In genomic region chr7:131555565-131556054, GRCh38 we compare ENCODE assay signal across 8 cellular contexts. TPM values are rescaled to one million over a fixed set of nuclear protein-coding genes. Genes with fewer than 3 reads are reported as not detected.
DNase-seq lines count a peak whose midpoint lies in the region; ATAC-seq and TF ChIP-seq lines count a peak whose summit lies in the region.

No MANE protein-coding gene starts in this region.

- peaks cover 6% of the 10 kb centered on the region for H3K4me1 ChIP-seq in hepatocyte (ENCODE audit: insufficient read depth)

- peak overlapping the region; percentile 61 for H3K4me3 ChIP-seq in hepatocyte

- H4K20me1 ChIP-seq in hepatocyte (ENCODE audit: insufficient read depth, poor library complexity, severe bottlenecking): no peaks in the 10 kb centered on the region

- H3K79me2 ChIP-seq in hepatocyte: peaks cover 17% of the 10 kb centered on the region

- H2AFZ ChIP-seq in hepatocyte: no peak overlapping the region

- H3K9me3 ChIP-seq in hepatocyte (ENCODE audit: low read depth): no peaks in the 10 kb centered on the region

- peak overlapping the region; percentile 56 for H3K4me3 Mint-ChIP-seq in activated CD8-positive, alpha-beta T cell treated with anti-CD3 and anti-CD28 coated beads for 36 hours
- H3K4me3 Mint-ChIP-seq in stimulated activated memory B cell treated with anti-CD40 and anti-IgM and Interleukin-4, amounts not matched to agents 10 μg/mL and 1 μg/mL and 100 μg/mL, for 72 hours: peak overlapping the region; percentile 85

- CTCF ChIA-PET in activated CD8-positive, alpha-beta T cell treated with anti-CD3 and anti-CD28 coated beads for 36 hours (lab: Charles Lee): interaction anchor here (2.8 kb wide), 1 partner anchor 11 kb away, joined by 14 read pairs; no protein-coding TSS in a partner anchor

- TF ChIP-seq CTCF in activated CD8-positive, alpha-beta T cell treated with anti-CD3 and anti-CD28 coated beads for 36 hours (IDR thresholded peaks at IDR 0.05): no peak
- TF ChIP-seq CTCF in hepatocyte (IDR thresholded peaks at IDR 0.05; ENCODE audit: poor library complexity): no peak

- H3K36me3 ChIP-seq in hepatocyte (replicated peaks; ENCODE audit: insufficient read depth, low read depth): no peaks in the 10 kb centered on the region

- H3K4me1 Mint-ChIP-seq in activated CD8-positive, alpha-beta T cell treated with anti-CD3 and anti-CD28 coated beads for 36 hours (ENCODE audit: low read depth): peaks cover 10% of the 10 kb centered on the region
- H3K4me1 Mint-ChIP-seq in stimulated activated memory B cell treated with anti-CD40 and anti-IgM and Interleukin-4, amounts not matched to agents 10 μg/mL and 1 μg/mL and 100 μg/mL, for 72 hours: peaks cover 29% of the 10 kb centered on the region

- H3K27ac Mint-ChIP-seq in activated CD8-positive, alpha-beta T cell treated with anti-CD3 and anti-CD28 coated beads for 36 hours: no peak overlapping the region
- H3K27ac Mint-ChIP-seq in stimulated activated memory B cell treated with anti-CD40 and anti-IgM and Interleukin-4, amounts not matched to agents 10 μg/mL and 1 μg/mL and 100 μg/mL, for 72 hours: peak overlapping the region; percentile 61

- peak; percentile 6 to 11 for DNase-seq in activated CD4-positive, alpha-beta T cell treated with anti-CD3 and anti-CD28 coated beads for 4 hours
- DNase-seq in activated CD4-positive, alpha-beta T cell treated with anti-CD3 and anti-CD28 coated beads, Interleukin-2, amount 50 U/mL, for 1 hour: no peak
- peak; percentile 35 for DNase-seq in activated CD8-positive, alpha-beta T cell treated with anti-CD3 and anti-CD28 coated beads for 36 hours
- DNase-seq in hepatocyte (ENCODE audit: low spot score): no peak

- no peaks in the 10 kb centered on the region for H3K9me3 Mint-ChIP-seq in activated CD8-positive, alpha-beta T cell treated with anti-CD3 and anti-CD28 coated beads for 36 hours
- no peaks in the 10 kb centered on the region for H3K9me3 Mint-ChIP-seq in stimulated activated memory B cell treated with anti-CD40 and anti-IgM and Interleukin-4, amounts not matched to agents 10 μg/mL and 1 μg/mL and 100 μg/mL, for 72 hours

- peaks cover 43% of the 10 kb centered on the region for H3K27me3 Mint-ChIP-seq in activated CD8-positive, alpha-beta T cell treated with anti-CD3 and anti-CD28 coated beads for 36 hours
- H3K27me3 Mint-ChIP-seq in stimulated activated memory B cell treated with anti-CD40 and anti-IgM and Interleukin-4, amounts not matched to agents 10 μg/mL and 1 μg/mL and 100 μg/mL, for 72 hours: peaks cover 27% of the 10 kb centered on the region

- ATAC-seq in activated CD8-positive, alpha-beta T cell treated with anti-CD3 and anti-CD28 coated beads for 36 hours: no peak
- ATAC-seq in stimulated activated memory B cell treated with anti-CD40 and anti-IgM and Interleukin-4, amounts not matched to agents 10 μg/mL and 1 μg/mL and 100 μg/mL, for 72 hours: no peak
- no peak for ATAC-seq in HG03460 (IDR thresholded peaks at IDR 0.05; ENCODE audit: unreplicated experiment)
- no peak for ATAC-seq in GM19395 (IDR thresholded peaks at IDR 0.05; ENCODE audit: unreplicated experiment)
- no peak for ATAC-seq in GM18909 (IDR thresholded peaks at IDR 0.05; ENCODE audit: poor library complexity, unreplicated experiment)

- WGBS in hepatocyte (ENCODE audit: low lambda C conversion rate, missing lambda C conversion rate): 2% methylated on average over 29 of the region's 29 CpGs

- POLR2A ChIA-PET in activated CD8-positive, alpha-beta T cell treated with anti-CD3 and anti-CD28 coated beads for 36 hours (lab: Charles Lee): no interaction called here

- no peaks in the 10 kb centered on the region for H3K9me2 ChIP-seq in hepatocyte (replicated peaks; ENCODE audit: insufficient read depth)

- intact Hi-C loops in activated CD8-positive, alpha-beta T cell treated with anti-CD3 and anti-CD28 coated beads for 36 hours (cut with micrococcal nuclease): no loop called here

- peak overlapping the region; percentile 34 for H3K27ac ChIP-seq in hepatocyte

- peaks cover 17% of the 10 kb centered on the region for H3K27me3 ChIP-seq in hepatocyte

- H3K36me3 Mint-ChIP-seq in activated CD8-positive, alpha-beta T cell treated with anti-CD3 and anti-CD28 coated beads for 36 hours (ENCODE audit: low read depth): no peaks in the 10 kb centered on the region
- H3K36me3 Mint-ChIP-seq in stimulated activated memory B cell treated with anti-CD40 and anti-IgM and Interleukin-4, amounts not matched to agents 10 μg/mL and 1 μg/mL and 100 μg/mL, for 72 hours: no peaks in the 10 kb centered on the region

- peak overlapping the region; percentile 100 for H3K4me2 ChIP-seq in hepatocyte

RNA-seq across cellular contexts. Expression of gene PODXL, which starts 0.8 kb away (rescaled TPM):
- under 1 TPM; 0.45 to 0.51 TPM for total RNA-seq in activated CD8-positive, alpha-beta T cell treated with anti-CD3 and anti-CD28 coated beads for 36 hours
- total RNA-seq in hepatocyte: 52.8 and 77.3 TPM in 2 replicates
- polyA plus RNA-seq in hepatocyte: 84.1 and 99.2 TPM in 2 replicates

Comparison
In these comparisons a context has a peak if more than half of its experiments do, and no peak if none do; other contexts are left out.
1. DNase-seq: peak in activated CD4-positive, alpha-beta T cell treated with anti-CD3 and anti-CD28 coated beads for 4 hours (2 of 2) and activated CD8-positive, alpha-beta T cell treated with anti-CD3 and anti-CD28 coated beads for 36 hours (single experiment); none in activated CD4-positive, alpha-beta T cell treated with anti-CD3 and anti-CD28 coated beads, Interleukin-2, amount 50 U/mL, for 1 hour (single experiment) and hepatocyte (single experiment).
2. RNA of gene PODXL, which starts 0.8 kb away (total RNA-seq): 52.8 to 77.3 TPM in hepatocyte; 0.45 to 0.51 TPM in activated CD8-positive, alpha-beta T cell treated with anti-CD3 and anti-CD28 coated beads for 36 hours; every median in the first group is over 10 times any median in the second.